8 cellular contexts compared by ENCODE assay signal in genomic region chr1:24643362-24644346, GRCh38. TPM values are rescaled to one million over a fixed set of nuclear protein-coding genes. Genes with fewer than 3 reads are reported as not detected.
DNase-seq lines count a peak whose midpoint lies in the region; ATAC-seq and TF ChIP-seq lines count a peak whose summit lies in the region.

No MANE protein-coding gene starts in this region.

- H3K4me1 ChIP-seq in A673 (ENCODE audit: insufficient read depth, low read length, poor library complexity, severe bottlenecking) (peaks cover 10% of the 10 kb centered on the region), PC-9 (replicated peaks; ENCODE audit: insufficient read depth) (peaks cover 15% of the 10 kb centered on the region), spleen (peaks cover 24 to 60% (median 36%) of the 10 kb centered on the region in 6 donors)

- WGBS in spleen, 5 donors, result 0 to 1% (median 0%) methylated on average over 33 to 62 of the region's 62 CpGs

- no peak for TF ChIP-seq CTCF in A673 (conservative IDR thresholded peaks at IDR 0.05; ENCODE audit: low read depth, low read length)
- no peak for TF ChIP-seq CTCF in GM12864 (IDR thresholded peaks at IDR 0.05; ENCODE audit: low read depth, low read length, missing control alignments)
- no peak for TF ChIP-seq CTCF in PC-9 (conservative IDR thresholded peaks at IDR 0.05)
- no peak for TF ChIP-seq CTCF in spleen (IDR thresholded peaks at IDR 0.05 in 8 of 11, conservative IDR thresholded peaks at IDR 0.05 in 3 of 11)

- peak; percentile 19 for DNase-seq in A673 (ENCODE audit: low spot score)
- no peak for DNase-seq in GM12864 (ENCODE audit: low read depth)
- DNase-seq in PC-9, result peak in 1 of 2 experiments; percentile 15
- DNase-seq in astrocyte of the hippocampus (ENCODE audit: low read depth, low spot score), result peak; percentile 27
- peak; percentile 68 for DNase-seq in iPS-NIHi11 (ENCODE audit: low spot score)
- peak; percentile 94 for DNase-seq in spleen
- DNase-seq in HuH-7 (ENCODE audit: low spot score), result no peak

- H3F3A ChIP-seq in PC-9 (ENCODE audit: insufficient read depth, low read depth), result peaks cover 33% of the 10 kb centered on the region

- H2AFZ ChIP-seq in PC-9, result peak overlapping the region; percentile 67

- H3K27me3 ChIP-seq in A673 (replicated peaks; ENCODE audit: insufficient read depth, low read depth, low read length, poor library complexity), result no peaks in the 10 kb centered on the region
- H3K27me3 ChIP-seq in PC-9 (ENCODE audit: insufficient read depth, low read depth), result no peaks in the 10 kb centered on the region
- H3K27me3 ChIP-seq in spleen (replicated peaks in 1 of 7), result no peaks in the 10 kb centered on the region

- no peaks in the 10 kb centered on the region for H3K9me3 ChIP-seq in A673 (ENCODE audit: low read depth, low read length, poor library complexity, severe bottlenecking)
- no peaks in the 10 kb centered on the region for H3K9me3 ChIP-seq in PC-9 (ENCODE audit: insufficient read depth, low read depth)
- no peaks in the 10 kb centered on the region for H3K9me3 ChIP-seq in spleen

- H3K9me2 ChIP-seq in PC-9 (ENCODE audit: insufficient read depth), result no peaks in the 10 kb centered on the region

- POLR2A ChIA-PET in A673 (lab: Charles Lee; ENCODE audit: low non-redundant PET) (no interaction called here), PC-9 (lab: Charles Lee; ENCODE audit: unreplicated experiment) (interaction anchor here (0.7 kb wide), 1 partner anchor 224 kb away, joined by 5 read pairs; no protein-coding TSS in a partner anchor)

- H3K4me2 ChIP-seq in PC-9, result peak overlapping the region; percentile 90

- peaks cover 39% of the 10 kb centered on the region for H4K20me1 ChIP-seq in PC-9 (ENCODE audit: insufficient read depth)

- TF ChIP-seq POLR2A in spleen (IDR thresholded peaks at IDR 0.05), result no peak

- H3K36me3 ChIP-seq in A673 (ENCODE audit: insufficient read depth, low read length, poor library complexity, severe bottlenecking) (peaks cover 36% of the 10 kb centered on the region), PC-9 (ENCODE audit: low read depth) (peaks cover 28% of the 10 kb centered on the region), spleen (peaks cover 3 to 38% (median 30%) of the 10 kb centered on the region in 6 donors)

- peak; percentile 2 for ATAC-seq in HG02884 (IDR thresholded peaks at IDR 0.05; ENCODE audit: unreplicated experiment)

- peaks cover 59% of the 10 kb centered on the region for H3K79me2 ChIP-seq in PC-9 (ENCODE audit: low read depth)

- H3K27ac ChIP-seq in A673 (ENCODE audit: low read depth, low read length, poor library complexity, severe bottlenecking) (peak overlapping the region; percentile 99), PC-9 (0 out of 2 replicates have a peak overlapping the region, but pooled peaks have one; percentile 32), spleen (peak overlapping the region; percentile 73 to 100 (median 99))

- intact Hi-C loops in A673 (cut with micrococcal nuclease; ENCODE audit: unreplicated experiment), result no loop called here
- intact Hi-C loops in PC-9 (cut with micrococcal nuclease; ENCODE audit: unreplicated experiment), result loop anchor here (2.0 to 5.0 kb wide), 2 partner anchors 86 to 229 kb away; partner anchors contain the start of genes NCMAP and NIPAL3
- intact Hi-C loops in spleen (cut with DNase I; ENCODE audit: low total_unique reads), result no loop called here

- BruUV-seq in A673 (replicated peaks; lab: Mats Ljungman, UMichigan), result no TSS peak
- BruUV-seq in PC-9 (replicated peaks; lab: Mats Ljungman, UMichigan), result no TSS peak

- peak overlapping the region; percentile 97 for H3K4me3 ChIP-seq in A673 (ENCODE audit: low read depth, low read length, poor library complexity, severe bottlenecking)
- peak overlapping the region; percentile 99 for H3K4me3 ChIP-seq in GM12864 (ENCODE audit: low read depth, low read length)
- H3K4me3 ChIP-seq in PC-9, result peak overlapping the region; percentile 70
- H3K4me3 ChIP-seq in spleen, result peak overlapping the region; percentile 73 to 96 (median 91)

- CTCF ChIA-PET in A673 (lab: Charles Lee), result no interaction called here
- CTCF ChIA-PET in PC-9 (lab: Charles Lee), result no interaction called here

RNA-seq across cellular contexts. Expression of gene SRRM1, which starts 0.6 kb away (rescaled TPM):
- total RNA-seq in A673 (2021), result 185 and 193 TPM in 2 replicates
- 111 and 124 TPM in 2 replicates for total RNA-seq in PC-9 (2021)
- 100 to 1,000 TPM; 129 to 169 (median 150) TPM for total RNA-seq in spleen
- polyA plus RNA-seq in spleen, result 10 to 100 TPM; 25.6 to 42.2 (median 41.8) TPM

Comparison
In these comparisons a context has a peak if more than half of its experiments do, and no peak if none do; other contexts are left out.
1. DNase-seq: peak in A673 (single experiment), astrocyte of the hippocampus (single experiment), iPS-NIHi11 (single experiment) and spleen (single experiment); none in GM12864 (single experiment) and HuH-7 (single experiment).
2. H3K27ac ChIP-seq: peak in every context shown above with its lines; median percentile 99 in A673; 99 in spleen; 32 in PC-9.
3. Peak in every context shown above with its lines, with median percentiles within 50 percentile points of each other: H3K4me3 ChIP-seq.